ENCODE assay signal across 12 cellular contexts in the genomic region with DNA sequence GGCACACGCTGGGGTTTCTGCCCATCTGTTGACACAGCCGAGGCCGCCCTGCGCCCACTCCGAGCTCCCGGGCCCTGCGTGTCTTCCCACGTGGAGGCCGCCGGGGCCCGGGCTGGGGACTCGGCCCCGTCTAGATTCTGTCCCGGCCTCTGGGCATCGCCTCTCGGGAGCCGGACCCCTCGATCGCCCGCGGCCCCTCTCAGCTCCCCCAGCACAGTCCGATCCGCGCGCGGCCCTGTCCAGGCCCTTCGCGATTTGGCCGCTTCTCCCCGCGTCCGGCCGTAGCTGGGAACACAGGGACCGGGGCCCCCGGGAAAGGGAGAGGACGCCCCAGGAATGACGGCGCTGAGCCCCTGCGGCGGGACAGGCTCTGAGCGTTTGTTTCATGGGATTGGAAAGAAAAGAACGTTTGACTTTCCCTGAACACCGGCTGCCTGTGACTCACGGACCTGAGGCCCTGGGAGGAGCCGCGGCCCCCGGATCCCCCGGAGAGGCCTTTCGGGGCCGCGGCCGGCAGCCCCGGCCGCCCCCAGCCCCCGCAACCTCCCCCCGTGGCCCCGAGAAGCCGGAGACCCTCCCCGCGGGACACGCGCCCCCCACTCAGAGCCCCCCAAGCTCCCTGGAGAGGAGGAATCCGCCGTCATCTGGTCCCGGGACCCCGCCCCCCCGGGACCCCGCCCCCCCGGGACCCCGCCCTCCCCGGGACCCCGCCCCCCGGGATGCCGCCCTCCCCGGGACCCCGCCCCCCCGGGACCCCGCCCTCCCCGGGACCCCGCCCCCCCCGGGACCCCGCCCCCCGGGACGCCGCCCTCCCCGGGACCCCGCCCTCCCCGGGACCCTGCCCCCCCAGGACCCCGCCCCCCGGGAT.
DNase-seq lines count a peak whose midpoint lies in the region; ATAC-seq lines count a peak whose summit lies in the region.
"Had no signal": no experiment of that assay in that cellular context is flagged by ENCODE, and none has a peak within 500 bp of the region (broad histone marks: within the 10 kb centered on the region; RNA-seq: fewer than 3 reads in every experiment).

No MANE protein-coding gene starts in this region.

- ATAC-seq in left ventricle myocardium superior (peak; percentile 40), sciatic nerve (peak; percentile 21), HG03460 (IDR thresholded peaks at IDR 0.05; ENCODE audit: unreplicated experiment) (no peak)

- intact Hi-C loops in left ventricle myocardium superior (cut with micrococcal nuclease): no loop called here
- intact Hi-C loops in sciatic nerve (cut with DNase I): no loop called here

- peak; percentile 24 for DNase-seq in CD1c-positive myeloid dendritic cell (ENCODE audit: extremely low spot score)
- peak; percentile 60 for DNase-seq in astrocyte of the hippocampus (ENCODE audit: low read depth, low spot score)
- DNase-seq in left ventricle myocardium superior: no peak
- DNase-seq in sciatic nerve (ENCODE audit: low spot score): peak; percentile 62
- DNase-seq in RPMI8226: no peak
- no peak for DNase-seq in NCI-H128 (lab: John Stamatoyannopoulos, UW; ENCODE audit: unreplicated experiment)
- no peak for DNase-seq in activated CD8-positive, alpha-beta memory T cell treated with anti-CD3 and anti-CD28 coated beads, Interleukin-2, amount 50 U/mL, for 48 hours
- DNase-seq: activated CD4-positive, alpha-beta memory T cell treated with anti-CD3 and anti-CD28 coated beads, Interleukin-2, amount 10 ng/mL, durations not matched to agents 7 days and 5 days; Caco-2; NCI-H2107; small intestine had no signal

Comparison
In these comparisons a context has a peak if more than half of its experiments do, and no peak if none do; other contexts are left out.
1. DNase-seq: peak in CD1c-positive myeloid dendritic cell (single experiment), astrocyte of the hippocampus (single experiment) and sciatic nerve (single experiment); none in left ventricle myocardium superior (single experiment), RPMI8226 (single experiment), NCI-H128 (single experiment) and activated CD8-positive, alpha-beta memory T cell treated with anti-CD3 and anti-CD28 coated beads, Interleukin-2, amount 50 U/mL, for 48 hours (single experiment).